Comparison of ENCODE assay signal across 1 cellular context in genomic region chr5:135543151-135543818, GRCh38.
TF ChIP-seq lines count a peak whose summit lies in the region.

No MANE protein-coding gene starts in this region.

TF ChIP-seq in WTC11, 78 proteins besides CTCF, POLR2A, EP300 and RAD21 (continued from another document):
- TF ChIP-seq MYBL2 (CRISPR knock-in tag; IDR thresholded peaks at IDR 0.05) (no peak), ZNF232 (CRISPR knock-in tag; IDR thresholded peaks at IDR 0.05) (no peak), NR1H2 (CRISPR knock-in tag; IDR thresholded peaks at IDR 0.05) (no peak), NFYB (CRISPR knock-in tag; conservative IDR thresholded peaks at IDR 0.05; ENCODE audit: low read depth) (no peak)
- TF ChIP-seq, protein P1, sequence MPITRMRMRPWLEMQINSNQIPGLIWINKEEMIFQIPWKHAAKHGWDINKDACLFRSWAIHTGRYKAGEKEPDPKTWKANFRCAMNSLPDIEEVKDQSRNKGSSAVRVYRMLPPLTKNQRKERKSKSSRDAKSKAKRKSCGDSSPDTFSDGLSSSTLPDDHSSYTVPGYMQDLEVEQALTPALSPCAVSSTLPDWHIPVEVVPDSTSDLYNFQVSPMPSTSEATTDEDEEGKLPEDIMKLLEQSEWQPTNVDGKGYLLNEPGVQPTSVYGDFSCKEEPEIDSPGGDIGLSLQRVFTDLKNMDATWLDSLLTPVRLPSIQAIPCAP (CRISPR knock-in tag; IDR thresholded peaks at IDR 0.05) = no peak
